In the genomic region with DNA sequence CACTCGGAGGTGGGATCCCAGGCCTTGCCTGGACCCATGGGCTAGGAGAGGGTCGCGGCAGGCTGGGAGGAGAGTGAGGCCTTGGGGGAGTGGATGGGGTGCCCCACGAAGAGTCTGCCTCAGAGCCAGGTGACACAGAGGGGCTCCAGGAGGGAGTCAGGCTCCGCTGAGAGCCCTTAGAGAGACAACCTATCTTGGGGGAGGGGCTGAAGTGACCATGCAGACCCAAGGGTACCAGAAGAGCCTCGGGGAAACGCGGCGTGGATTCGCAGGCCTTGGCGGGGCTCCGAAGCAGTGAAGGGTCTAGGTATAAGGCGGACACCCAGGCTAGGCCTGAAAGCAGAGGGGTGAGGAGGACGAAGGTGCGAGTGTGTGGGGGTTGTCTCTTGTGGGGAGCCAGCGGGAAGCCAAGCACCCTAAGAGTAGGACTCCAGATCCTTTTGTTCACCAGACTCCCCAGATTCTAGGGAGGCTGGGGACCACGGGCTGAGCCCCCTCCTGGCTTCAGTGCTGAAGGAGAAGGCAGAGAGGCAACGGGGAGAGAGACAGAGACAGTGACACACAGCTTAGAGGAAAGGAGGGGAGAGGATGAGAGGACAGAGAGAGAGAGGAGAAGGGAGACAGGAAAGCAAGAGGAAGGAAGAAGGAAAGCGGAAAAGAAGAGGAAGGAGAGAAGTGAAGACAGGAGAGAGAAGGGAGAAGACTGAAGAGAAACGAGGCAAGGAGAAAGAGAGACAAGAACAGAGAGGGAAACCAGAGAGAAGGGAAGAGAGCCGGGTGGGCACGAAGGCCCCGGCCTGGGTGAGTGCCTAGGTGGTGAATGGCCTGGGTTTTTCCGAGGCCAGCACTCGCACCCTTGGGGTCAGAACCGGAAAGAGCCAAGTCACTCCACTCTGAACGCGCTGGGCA, we compare ENCODE assay signal across 11 cellular contexts. TPM values are rescaled to one million over a fixed set of nuclear protein-coding genes. Genes with fewer than 3 reads are reported as not detected.
DNase-seq lines count a peak whose midpoint lies in the region; ATAC-seq, FAIRE-seq and TF ChIP-seq lines count a peak whose summit lies in the region.
"Had no signal": no experiment of that assay in that cellular context is flagged by ENCODE, and none has a peak within 500 bp of the region (broad histone marks: within the 10 kb centered on the region; RNA-seq: fewer than 3 reads in every experiment).

No MANE protein-coding gene starts in this region.

- no peaks in the 10 kb centered on the region for H4K20me1 ChIP-seq in HCT116 (ENCODE audit: insufficient read depth)

- RAD21 ChIA-PET in HCT116 (lab: Charles Lee; ENCODE audit: low non-redundant PET in 1 of 2, low total read pairs in 2 of 2, uncharacterized antibody in 2 of 2, unreplicated experiment in 2 of 2) = no interaction called here

- peaks cover 96% of the 10 kb centered on the region for H3K27me3 Mint-ChIP-seq in brain
- H3K27me3 Mint-ChIP-seq in naive thymus-derived CD8-positive, alpha-beta T cell = peaks cover 60 to 86% (median 76%) of the 10 kb centered on the region in 5 donors

- CTCF ChIA-PET in HCT116 (lab: Charles Lee) = interaction anchor here (1.4 kb wide), 1 partner anchor 8 kb away, joined by 3 read pairs; no protein-coding TSS in a partner anchor

- peaks cover 0 to 11% of the 10 kb centered on the region in 2 experiments; a peak in 1 of 4 replicates for H3K4me1 ChIP-seq in HCT116 (ENCODE audit: control insufficient read depth in 1 of 2, insufficient read depth in 2 of 2, low read length in 2 of 2)

- no peak for TF ChIP-seq RAD21 in HCT116 (IDR thresholded peaks at IDR 0.05; ENCODE audit: low read depth)

- intact Hi-C loops in HCT116 (cut with micrococcal nuclease) = no loop called here

- peak overlapping the region; percentile 78 for H2AFZ ChIP-seq in HCT116 (ENCODE audit: low read depth, low read length, poor library complexity, severe bottlenecking)

- no peaks in the 10 kb centered on the region for H3K36me3 Mint-ChIP-seq in brain
- peaks cover 2 to 29% (median 18%) of the 10 kb centered on the region in 3 donors for H3K36me3 Mint-ChIP-seq in naive thymus-derived CD8-positive, alpha-beta T cell

- FAIRE-seq in GM12892 (lab: Jason Lieb, UNC) = no peak

- no peak overlapping the region for H3K27ac ChIP-seq in HCT116 (ENCODE audit: low read depth, low read length)

- ATAC-seq in HCT116 = no peak; the same call in 1 of the 2 replicates
- peak in 1 of 2 donors; percentile 13 for ATAC-seq in naive thymus-derived CD8-positive, alpha-beta T cell

- DNase-seq in AG09309 (ENCODE audit: low read depth) (no peak), HCT116 (ENCODE audit: low read depth, low spot score) (no peak), GM12892 (ENCODE audit: insufficient read length) (no peak), SW480 (ENCODE audit: low spot score) (no peak), pons (ENCODE audit: low spot score) (no peak)
- peak in 1 of 10 donors; percentile 36 for DNase-seq in naive thymus-derived CD8-positive, alpha-beta T cell
- no peak for DNase-seq in stimulated activated CD4-positive, alpha-beta T cell treated with anti-CD3 and anti-CD28 coated beads, Interleukin-4, amount 100 ng/mL, for 1 hour
- DNase-seq: activated CD4-positive, alpha-beta T cell treated with anti-CD3 and anti-CD28 coated beads, Interleukin-2, amount 50 U/mL, for 1 hour; DND-41 had no signal

- no peaks in the 10 kb centered on the region for H3K79me2 ChIP-seq in HCT116 (ENCODE audit: insufficient read depth, low read length)

- H3K27me3 ChIP-seq in HCT116 (ENCODE audit: insufficient read depth, low read length) = no peaks in the 10 kb centered on the region

- peak overlapping the region; percentile 41 to 88 (median 67) for H3K4me3 Mint-ChIP-seq in brain
- peak overlapping the region; percentile 54 to 88 (median 82) for H3K4me3 Mint-ChIP-seq in naive thymus-derived CD8-positive, alpha-beta T cell

- TF ChIP-seq POLR2A in HCT116 (IDR thresholded peaks at IDR 0.05; ENCODE audit: borderline replicate concordance, extremely low read depth, insufficient read depth, insufficient read length) = no peak
- no peak for TF ChIP-seq POLR2A in GM12892 (IDR thresholded peaks at IDR 0.05; ENCODE audit: low read depth, low read length)

- H3K9me3 ChIP-seq in HCT116 (ENCODE audit: control insufficient read depth in 1 of 2, insufficient read depth in 1 of 2, low read depth in 1 of 2, low read length in 2 of 2) = no peaks in the 10 kb centered on the region

- peak overlapping the region; percentile 89 for H3K4me2 ChIP-seq in HCT116 (ENCODE audit: low read length)

- POLR2A ChIA-PET in HCT116 (lab: Charles Lee) = no interaction called here
- POLR2A ChIA-PET in naive thymus-derived CD8-positive, alpha-beta T cell (lab: Charles Lee) = no interaction called here

- H3K27ac Mint-ChIP-seq in brain = peak overlapping the region in 1 of 5 experiments; percentile 39
- peak overlapping the region in 4 of 10 donors; percentile 41 to 92 (median 67) for H3K27ac Mint-ChIP-seq in naive thymus-derived CD8-positive, alpha-beta T cell

- peak overlapping the region; percentile 91 for H3K4me3 ChIP-seq in AG09309 (ENCODE audit: control insufficient read depth, low read depth, low read length)
- peak overlapping the region in 1 of 2 experiments; percentile 56; a peak in 2 of 4 replicates for H3K4me3 ChIP-seq in HCT116 (replicated peaks in 1 of 2; ENCODE audit: low read depth in 1 of 2, low read length in 2 of 2)

- H3K9ac ChIP-seq in HCT116 (ENCODE audit: low read length) = no peak overlapping the region

- no peaks in the 10 kb centered on the region for H3K9me2 ChIP-seq in HCT116 (ENCODE audit: insufficient read depth)

- peaks cover 31% of the 10 kb centered on the region for H3K4me1 Mint-ChIP-seq in brain
- peaks cover 21 to 41% (median 29%) of the 10 kb centered on the region in 4 donors for H3K4me1 Mint-ChIP-seq in naive thymus-derived CD8-positive, alpha-beta T cell

- TF ChIP-seq CTCF in AG09309 (IDR thresholded peaks at IDR 0.05; ENCODE audit: control insufficient read depth, insufficient read depth, low read depth, low read length, missing control alignments) = no peak
- no peak for TF ChIP-seq CTCF in HCT116 (IDR thresholded peaks at IDR 0.05 in 2 of 3, conservative IDR thresholded peaks at IDR 0.05 in 1 of 3; ENCODE audit: borderline replicate concordance in 1 of 3, insufficient read depth in 1 of 3, low read depth in 2 of 3, low read length in 2 of 3)
- TF ChIP-seq CTCF in brain (conservative IDR thresholded peaks at IDR 0.05) = no peak

- H3K36me3 ChIP-seq in HCT116 (ENCODE audit: control insufficient read depth in 1 of 2, insufficient read depth in 2 of 2, low read length in 2 of 2) = no peaks in the 10 kb centered on the region

- no TSS peak for BruUV-seq in HCT116 (replicated peaks; lab: Mats Ljungman, UMichigan)

- peaks cover 0 to 14% (median 0%) of the 10 kb centered on the region in 5 experiments for H3K9me3 Mint-ChIP-seq in brain
- peaks cover 0 to 25% (median 5%) of the 10 kb centered on the region in 9 donors for H3K9me3 Mint-ChIP-seq in naive thymus-derived CD8-positive, alpha-beta T cell

TF ChIP-seq in HCT116, 20 proteins besides CTCF, POLR2A, EP300 and RAD21 (continues in another document):
- TF ChIP-seq SIN3A (IDR thresholded peaks at IDR 0.05; ENCODE audit: low read depth) (no peak), EZH2phosphoT487 (IDR thresholded peaks at IDR 0.05; ENCODE audit: borderline replicate concordance) (no peak), TCF7L2 (IDR thresholded peaks at IDR 0.05; ENCODE audit: borderline replicate concordance, extremely low read depth, insufficient read depth, insufficient read length) (no peak), JUND (IDR thresholded peaks at IDR 0.05) (no peak), ZFX (IDR thresholded peaks at IDR 0.05) (no peak), CEBPB (IDR thresholded peaks at IDR 0.05; ENCODE audit: low read depth) (no peak)

RNA-seq across cellular contexts. Expression of a gene that starts 1.1 kb away (rescaled TPM):
- total RNA-seq in HCT116 (2021; ENCODE audit: unreplicated experiment) = not detected
- polyA plus RNA-seq in HCT116 (2012) = not detected in 2 replicates
- polyA plus RNA-seq in brain (ENCODE audit: insufficient read depth, low read depth, low replicate concordance) = 5.1 TPM
- not detected for total RNA-seq in naive thymus-derived CD8-positive, alpha-beta T cell
- not detected for polyA plus RNA-seq in naive thymus-derived CD8-positive, alpha-beta T cell
- not detected for polyA plus RNA-seq in GM12892 (2012; ENCODE audit: missing spikeins)
- total RNA-seq: OCI-LY7 had no signal

RNA-seq across cellular contexts. Expression of a gene that starts 6.4 kb away (rescaled TPM):
- 0.27 TPM for total RNA-seq in HCT116 (2021; ENCODE audit: unreplicated experiment)
- 0.05 TPM in 1 of 2 replicates, not detected in the other for polyA plus RNA-seq in HCT116 (2012)
- 1.3 TPM for polyA plus RNA-seq in brain (ENCODE audit: insufficient read depth, low read depth, low replicate concordance)
- total RNA-seq in naive thymus-derived CD8-positive, alpha-beta T cell = not detected
- not detected for polyA plus RNA-seq in naive thymus-derived CD8-positive, alpha-beta T cell
- polyA plus RNA-seq in GM12892 (2012; ENCODE audit: missing spikeins) = not detected

RNA-seq across cellular contexts. Expression of a gene that starts 10.6 kb away (rescaled TPM):
- not detected for total RNA-seq in HCT116 (2021; ENCODE audit: unreplicated experiment)
- 0.09 TPM in 1 of 2 replicates, not detected in the other for polyA plus RNA-seq in HCT116 (2012)
- 17.2 TPM for polyA plus RNA-seq in brain (ENCODE audit: insufficient read depth, low read depth, low replicate concordance)
- total RNA-seq in naive thymus-derived CD8-positive, alpha-beta T cell = not detected
- not detected for polyA plus RNA-seq in naive thymus-derived CD8-positive, alpha-beta T cell
- polyA plus RNA-seq in GM12892 (2012; ENCODE audit: missing spikeins) = not detected
- total RNA-seq: OCI-LY7 had no signal

RNA-seq across cellular contexts. Expression of a gene that starts 13.5 kb away (rescaled TPM):
- total RNA-seq in HCT116 (2021; ENCODE audit: unreplicated experiment) = not detected
- not detected in 2 replicates for polyA plus RNA-seq in HCT116 (2012)
- polyA plus RNA-seq in brain (ENCODE audit: insufficient read depth, low read depth, low replicate concordance) = 9.8 TPM
- total RNA-seq in naive thymus-derived CD8-positive, alpha-beta T cell = not detected
- polyA plus RNA-seq in naive thymus-derived CD8-positive, alpha-beta T cell = not detected
- polyA plus RNA-seq in GM12892 (2012; ENCODE audit: missing spikeins) = 0.11 TPM
- total RNA-seq: OCI-LY7 had no signal

RNA-seq across cellular contexts. Expression of a gene that starts 16.5 kb away (rescaled TPM):
- not detected for total RNA-seq in HCT116 (2021; ENCODE audit: unreplicated experiment)
- polyA plus RNA-seq in HCT116 (2012) = 0.05 TPM in 2 replicates
- polyA plus RNA-seq in brain (ENCODE audit: insufficient read depth, low read depth, low replicate concordance) = 8.9 TPM
- not detected for total RNA-seq in naive thymus-derived CD8-positive, alpha-beta T cell
- polyA plus RNA-seq in naive thymus-derived CD8-positive, alpha-beta T cell = not detected
- not detected for polyA plus RNA-seq in GM12892 (2012; ENCODE audit: missing spikeins)
- total RNA-seq: OCI-LY7 had no signal
